9 cellular contexts compared by ENCODE assay signal in the genomic region with DNA sequence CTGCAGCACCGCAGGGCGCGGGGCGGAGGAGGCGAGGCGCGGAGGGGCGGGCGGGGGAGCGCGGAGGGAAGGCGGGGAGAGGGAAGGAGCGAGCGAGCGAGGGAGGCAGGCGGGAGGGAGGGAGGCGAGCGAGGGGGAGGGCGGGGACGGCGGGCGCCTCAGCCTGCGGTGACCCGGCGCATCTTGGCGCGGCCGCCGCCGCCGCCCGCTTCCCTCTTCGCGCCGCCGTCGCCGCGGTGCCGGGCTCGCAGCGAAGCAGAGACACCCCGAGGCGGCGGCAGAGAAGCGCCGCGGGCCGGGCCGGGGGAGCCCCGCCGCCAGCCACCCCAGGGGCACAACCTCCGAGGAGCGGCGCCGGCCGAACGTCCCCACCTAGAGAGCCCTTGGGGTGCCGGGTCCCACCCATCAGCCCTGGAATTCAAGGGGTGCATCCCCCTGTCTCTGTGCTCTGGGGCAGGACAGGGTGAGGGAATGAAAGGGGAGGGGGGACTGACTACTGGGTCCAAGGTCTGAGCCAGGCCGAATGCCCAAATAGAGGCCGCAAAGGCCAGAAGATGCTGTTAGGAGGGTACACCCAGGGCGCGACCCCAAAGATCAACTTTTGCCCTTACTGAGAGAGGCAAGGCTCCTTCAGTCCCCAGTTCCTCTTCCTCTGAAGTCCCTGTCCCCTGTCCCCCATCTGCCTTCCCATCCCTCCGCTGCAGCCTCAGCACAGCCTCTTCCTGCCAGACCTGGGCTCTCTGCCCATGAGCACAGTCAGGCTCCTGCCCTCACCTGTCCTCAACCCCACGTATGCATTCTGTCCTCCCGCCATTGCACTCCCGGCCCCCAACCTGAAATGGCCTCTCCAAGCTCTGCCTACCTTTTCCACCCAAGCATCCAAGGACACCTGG. TPM values are rescaled to one million over a fixed set of nuclear protein-coding genes. Genes with fewer than 3 reads are reported as not detected.
DNase-seq lines count a peak whose midpoint lies in the region; ATAC-seq and TF ChIP-seq lines count a peak whose summit lies in the region.
"Had no signal": no experiment of that assay in that cellular context is flagged by ENCODE, and none has a peak within 500 bp of the region (broad histone marks: within the 10 kb centered on the region; RNA-seq: fewer than 3 reads in every experiment).

A gene (minus strand): TSS at position 33 of the 893 bp plus-strand sequence. CDS start 133 bp downstream, outside the sequence.

- TF ChIP-seq CTCF in MCF 10A (IDR thresholded peaks at IDR 0.05; ENCODE audit: unreplicated experiment): no peak

- H3K36me3 Mint-ChIP-seq in MCF 10A (ENCODE audit: insufficient read depth, unreplicated experiment): no peaks in the 10 kb centered on the region
- H3K36me3 Mint-ChIP-seq in activated T-cell treated with anti-CD3 and anti-CD28 coated beads, Interleukin-2, amount 50 U/mL, for 72 hours (ENCODE audit: insufficient read depth in 2 of 2): peaks cover 0 to 1% of the 10 kb centered on the region in 2 donors

- CTCF ChIA-PET in MCF 10A (lab: Yijun Ruan, JAX): no interaction called here

- in situ Hi-C loops in T47D (cut with HindIII; ENCODE audit: low pct_unique_long_range_greater_than_20kb, low sequenced_read_pairs): no loop called here

- no peaks in the 10 kb centered on the region for H3K27me3 Mint-ChIP-seq in MCF 10A (ENCODE audit: insufficient read depth, unreplicated experiment)
- H3K27me3 Mint-ChIP-seq in activated T-cell treated with anti-CD3 and anti-CD28 coated beads, Interleukin-2, amount 50 U/mL, for 72 hours (ENCODE audit: low read depth): peaks cover 64% of the 10 kb centered on the region

- POLR2A ChIA-PET in MCF 10A (lab: Yijun Ruan, JAX): no interaction called here

- DNase-seq in T47D (ENCODE audit: low read depth in 1 of 2, low spot score in 1 of 2) (peak; percentile 50 to 58), MCF 10A (ENCODE audit: unreplicated experiment) (no peak), left cardiac atrium (peak; percentile 73), posterior cingulate gyrus (peak in 9 of 10 donors; percentile 31 to 89 (median 52)), DMS53 (lab: John Stamatoyannopoulos, UW) (no peak), DMS153 treated with DMSO at 0.1 percent for 48 hours (lab: John Stamatoyannopoulos, UW; ENCODE audit: unreplicated experiment) (no peak)
- DNase-seq in activated T-cell treated with anti-CD3 and anti-CD28 coated beads, Interleukin-2, amount 50 U/mL, for 72 hours: peak in 1 of 2 donors; percentile 19

- ATAC-seq in activated T-cell treated with anti-CD3 and anti-CD28 coated beads, Interleukin-2, amount 50 U/mL, for 72 hours (replicated peaks in 1 of 2): peak; percentile 45 to 59
- ATAC-seq in left cardiac atrium: peak; percentile 65 to 71
- ATAC-seq in HG02938 (IDR thresholded peaks at IDR 0.05; ENCODE audit: unreplicated experiment): no peak

- intact Hi-C loops in MCF 10A (cut with micrococcal nuclease) (no loop called here), left cardiac atrium (cut with DNase I) (no loop called here), posterior cingulate gyrus (cut with DNase I) (loop anchor here (5.0 to 10.0 kb wide), 2 partner anchors 149 to 178 kb away; no protein-coding TSS in a partner anchor)

- no peaks in the 10 kb centered on the region for H3K4me1 Mint-ChIP-seq in MCF 10A (ENCODE audit: insufficient read depth, unreplicated experiment)
- H3K4me1 Mint-ChIP-seq in activated T-cell treated with anti-CD3 and anti-CD28 coated beads, Interleukin-2, amount 50 U/mL, for 72 hours (ENCODE audit: low read depth): no peaks in the 10 kb centered on the region

- H3K27ac Mint-ChIP-seq in MCF 10A (ENCODE audit: low read depth, unreplicated experiment): no peak within 1 kb of the TSS
- no peak within 1 kb of the TSS for H3K27ac Mint-ChIP-seq in activated T-cell treated with anti-CD3 and anti-CD28 coated beads, Interleukin-2, amount 50 U/mL, for 72 hours
- H3K27ac Mint-ChIP-seq: stimulated activated naive CD8-positive, alpha-beta T cell treated with anti-CD3 and anti-CD28 coated beads, Interleukin-15, Interleukin-2, amounts not matched to agents 100 ng/mL and 50 ng/mL, for 24 hours had no signal

- H3K9me3 Mint-ChIP-seq in MCF 10A (ENCODE audit: unreplicated experiment): no peaks in the 10 kb centered on the region
- H3K9me3 Mint-ChIP-seq in activated T-cell treated with anti-CD3 and anti-CD28 coated beads, Interleukin-2, amount 50 U/mL, for 72 hours: no peaks in the 10 kb centered on the region
- H3K9me3 Mint-ChIP-seq: stimulated activated naive CD8-positive, alpha-beta T cell treated with anti-CD3 and anti-CD28 coated beads, Interleukin-15, Interleukin-2, amounts not matched to agents 100 ng/mL and 50 ng/mL, for 24 hours had no signal

- no peak within 1 kb of the TSS for H3K4me3 Mint-ChIP-seq in MCF 10A (ENCODE audit: unreplicated experiment)
- H3K4me3 Mint-ChIP-seq in activated T-cell treated with anti-CD3 and anti-CD28 coated beads, Interleukin-2, amount 50 U/mL, for 72 hours: peak within 1 kb of the TSS; percentile 2 to 66
- H3K4me3 Mint-ChIP-seq: stimulated activated naive CD8-positive, alpha-beta T cell treated with anti-CD3 and anti-CD28 coated beads, Interleukin-15, Interleukin-2, amounts not matched to agents 100 ng/mL and 50 ng/mL, for 24 hours had no signal

- BruUV-seq in MCF 10A (replicated peaks; lab: Mats Ljungman, UMichigan): no TSS peak

RNA-seq across cellular contexts. Expression of the gene that starts here (rescaled TPM):
- total RNA-seq in MCF 10A (2022) (0.17 TPM in 1 of 2 replicates, not detected in the other), left cardiac atrium (10 to 100 TPM; 15.0 to 22.7 TPM)
- not detected for total RNA-seq in activated T-cell treated with anti-CD3 and anti-CD28 coated beads, Interleukin-2, amount 50 U/mL, for 72 hours

Comparison
In these comparisons a context has a peak if more than half of its experiments do, and no peak if none do; other contexts are left out.
1. RNA of the gene that starts here (total RNA-seq): 15.0 to 22.7 TPM in left cardiac atrium; 0.17 TPM in MCF 10A and not detected in activated T-cell treated with anti-CD3 and anti-CD28 coated beads, Interleukin-2, amount 50 U/mL, for 72 hours; every median in the first group is over 10 times any median in the second.
2. DNase-seq: peak in T47D (2 of 2), left cardiac atrium (single experiment) and posterior cingulate gyrus (9 of 10); none in MCF 10A (single experiment), DMS53 (single experiment) and DMS153 treated with DMSO at 0.1 percent for 48 hours (single experiment).
3. Peak in ATAC-seq in activated T-cell treated with anti-CD3 and anti-CD28 coated beads, Interleukin-2, amount 50 U/mL, for 72 hours; RNA of the gene not detected or under 1 TPM.